21 cellular contexts compared by ENCODE assay signal in the genomic region with DNA sequence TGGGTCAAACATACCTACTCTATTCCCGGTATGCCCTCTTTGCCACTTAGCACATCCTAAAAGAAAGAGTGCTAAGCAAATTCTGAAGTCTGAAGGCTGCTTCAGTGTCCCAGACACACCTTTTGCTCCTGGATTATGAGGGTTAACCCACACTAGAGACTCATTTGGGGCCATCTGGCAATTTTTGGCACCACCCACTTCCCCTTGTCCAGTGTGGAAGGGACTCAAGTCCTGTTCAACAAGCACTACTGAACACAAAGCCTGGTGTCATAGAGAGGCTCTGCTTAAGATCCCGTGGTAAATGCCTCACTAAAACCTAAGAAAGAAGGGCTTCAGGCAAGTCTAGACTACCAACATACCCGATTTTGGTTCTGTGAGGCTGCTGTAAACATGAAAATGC.
"Had no signal": no experiment of that assay in that cellular context is flagged by ENCODE, and none has a peak within 500 bp of the region (broad histone marks: within the 10 kb centered on the region; RNA-seq: fewer than 3 reads in every experiment).

No MANE protein-coding gene starts in this region.

- DNase-seq: activated CD4-positive, alpha-beta T cell treated with anti-CD3 and anti-CD28 coated beads for 4 hours; activated CD4-positive, alpha-beta T cell treated with anti-CD3 and anti-CD28 coated beads, Interleukin-2, amount 50 U/mL, for 48 hours; activated CD8-positive, alpha-beta memory T cell treated with anti-CD3 and anti-CD28 coated beads, Interleukin-2, amount 10 ng/mL, durations not matched to agents 7 days and 5 days; activated effector memory CD4-positive, alpha-beta T cell treated with Interleukin-2 at 50 U/mL for 16 hours; activated naive CD4-positive, alpha-beta T cell; activated T-cell treated with anti-CD3 and anti-CD28 coated beads, Interleukin-2, amount 50 U/mL, for 24 hours; aorta; Kasumi-1; KBM-7; NCI-H1048; NCI-H1417; NCI-H1930; NCI-H2107; NCI-H2171 treated with DMSO at 0.1 percent for 48 hours; NCI-H226; NCI-H510A; Peyer's patch; Right ventricle myocardium superior; SJCRH30 had no signal

- H3K27ac ChIP-seq: Peyer's patch, RWPE1, SJCRH30 had no signal

- H3K4me3 ChIP-seq: breast epithelium, Peyer's patch, SJCRH30 had no signal

- H3K4me1 ChIP-seq: breast epithelium had no signal

- H3K36me3 ChIP-seq: breast epithelium, Peyer's patch, SJCRH30 had no signal

- H3K9me3 ChIP-seq: breast epithelium, Peyer's patch, SJCRH30 had no signal

- H3K27me3 ChIP-seq: breast epithelium, Peyer's patch, SJCRH30 had no signal
